ENCODE assay signal across 19 cellular contexts in genomic region chr3:42688487-42689420, GRCh38. TPM values are rescaled to one million over a fixed set of nuclear protein-coding genes. Genes with fewer than 3 reads are reported as not detected.
"Had no signal": no experiment of that assay in that cellular context is flagged by ENCODE, and none has a peak within 500 bp of the region (broad histone marks: within the 10 kb centered on the region; RNA-seq: fewer than 3 reads in every experiment).

No MANE protein-coding gene starts in this region.

- H3K36me3 Mint-ChIP-seq: activated CD4-positive, alpha-beta memory T cell treated with anti-CD3 and anti-CD28 coated beads for 36 hours; activated naive CD4-positive, alpha-beta T cell treated with anti-CD3 and anti-CD28 coated beads, Interleukin-2, amount 50 U/mL, for 24 hours; immature natural killer cell; memory B cell; T-cell; type B pancreatic cell had no signal

- H3K9me3 ChIP-seq: right lobe of liver, suprapubic skin had no signal

- H3K4me3 ChIP-seq: dorsolateral prefrontal cortex, right lobe of liver, suprapubic skin had no signal

- H3K4me1 Mint-ChIP-seq: activated naive CD4-positive, alpha-beta T cell treated with anti-CD3 and anti-CD28 coated beads, Interleukin-2, amount 50 U/mL, for 24 hours; immature natural killer cell had no signal

- H3K36me3 ChIP-seq: brain microvascular endothelial cell, right lobe of liver, suprapubic skin had no signal

- H3K9me3 Mint-ChIP-seq: activated CD4-positive, alpha-beta memory T cell treated with anti-CD3 and anti-CD28 coated beads for 36 hours; activated naive CD4-positive, alpha-beta T cell treated with anti-CD3 and anti-CD28 coated beads, Interleukin-2, amount 50 U/mL, for 24 hours; activated T-helper 1 cell treated with anti-CD3 and anti-CD28 coated beads, Interleukin-12 subunit alpha, Interleukin-12 subunit beta, Interleukin-2, Interleukin-4 antibody, amounts not matched to agents 30 ng/mL and 10 ng/mL and 1 ng/mL, durations not matched to agents 14 hours and 24 hours and 36 hours; immature natural killer cell; memory B cell; T-cell; type B pancreatic cell had no signal

- H3K4me1 ChIP-seq: right lobe of liver had no signal

- DNase-seq: activated CD4-positive, alpha-beta memory T cell treated with anti-CD3 and anti-CD28 coated beads for 36 hours; amygdala; brain microvascular endothelial cell; cerebellar nuclear complex; immature natural killer cell; right lobe of liver; stimulated activated CD4-positive, alpha-beta T cell treated with anti-CD3 and anti-CD28 coated beads, Interleukin-2, amount 100 ng/mL, for 48 hours; stimulated activated naive CD8-positive, alpha-beta T cell treated with anti-CD3 and anti-CD28 coated beads, Interleukin-15, Interleukin-2, amounts not matched to agents 100 U/mL and 50 U/mL, for 24 hours; T-cell; T1000 had no signal

- H3K4me3 Mint-ChIP-seq: activated CD4-positive, alpha-beta memory T cell treated with anti-CD3 and anti-CD28 coated beads for 36 hours; activated naive CD4-positive, alpha-beta T cell treated with anti-CD3 and anti-CD28 coated beads, Interleukin-2, amount 50 U/mL, for 24 hours; activated T-helper 1 cell treated with anti-CD3 and anti-CD28 coated beads, Interleukin-12 subunit alpha, Interleukin-12 subunit beta, Interleukin-2, Interleukin-4 antibody, amounts not matched to agents 30 ng/mL and 10 ng/mL and 1 ng/mL, durations not matched to agents 14 hours and 24 hours and 36 hours; immature natural killer cell; memory B cell; T-cell; type B pancreatic cell had no signal

- H3K27ac Mint-ChIP-seq: activated CD4-positive, alpha-beta memory T cell treated with anti-CD3 and anti-CD28 coated beads for 36 hours; activated naive CD4-positive, alpha-beta T cell treated with anti-CD3 and anti-CD28 coated beads, Interleukin-2, amount 50 U/mL, for 24 hours; activated T-helper 1 cell treated with anti-CD3 and anti-CD28 coated beads, Interleukin-12 subunit alpha, Interleukin-12 subunit beta, Interleukin-2, Interleukin-4 antibody, amounts not matched to agents 30 ng/mL and 10 ng/mL and 1 ng/mL, durations not matched to agents 14 hours and 24 hours and 36 hours; immature natural killer cell; memory B cell; progenitor cell of endocrine pancreas; T-cell; type B pancreatic cell had no signal

- H3K27ac ChIP-seq: brain microvascular endothelial cell, right lobe of liver, suprapubic skin had no signal

- H3K27me3 ChIP-seq: right lobe of liver had no signal

- ATAC-seq: left colon; right lobe of liver; stimulated activated naive CD8-positive, alpha-beta T cell treated with anti-CD3 and anti-CD28 coated beads, Interleukin-15, Interleukin-2, amounts not matched to agents 100 U/mL and 50 U/mL, for 24 hours; T-cell had no signal

RNA-seq across cellular contexts. Expression of gene KLHL40, which starts 3.4 kb away (rescaled TPM):
- total RNA-seq: activated CD4-positive, alpha-beta memory T cell treated with anti-CD3 and anti-CD28 coated beads for 36 hours; activated T-helper 1 cell treated with anti-CD3 and anti-CD28 coated beads, Interleukin-12 subunit alpha, Interleukin-12 subunit beta, Interleukin-2, Interleukin-4 antibody, amounts not matched to agents 30 ng/mL and 10 ng/mL and 1 ng/mL, durations not matched to agents 14 hours and 24 hours and 36 hours; left colon; progenitor cell of endocrine pancreas; SK-MEL-5; suprapubic skin; T-cell had no signal

RNA-seq across cellular contexts. Expression of gene HHATL, which starts 13.8 kb away (rescaled TPM):
- total RNA-seq: activated CD4-positive, alpha-beta memory T cell treated with anti-CD3 and anti-CD28 coated beads for 36 hours; activated T-helper 1 cell treated with anti-CD3 and anti-CD28 coated beads, Interleukin-12 subunit alpha, Interleukin-12 subunit beta, Interleukin-2, Interleukin-4 antibody, amounts not matched to agents 30 ng/mL and 10 ng/mL and 1 ng/mL, durations not matched to agents 14 hours and 24 hours and 36 hours; progenitor cell of endocrine pancreas; SK-MEL-5; T-cell had no signal
